In the genomic region with DNA sequence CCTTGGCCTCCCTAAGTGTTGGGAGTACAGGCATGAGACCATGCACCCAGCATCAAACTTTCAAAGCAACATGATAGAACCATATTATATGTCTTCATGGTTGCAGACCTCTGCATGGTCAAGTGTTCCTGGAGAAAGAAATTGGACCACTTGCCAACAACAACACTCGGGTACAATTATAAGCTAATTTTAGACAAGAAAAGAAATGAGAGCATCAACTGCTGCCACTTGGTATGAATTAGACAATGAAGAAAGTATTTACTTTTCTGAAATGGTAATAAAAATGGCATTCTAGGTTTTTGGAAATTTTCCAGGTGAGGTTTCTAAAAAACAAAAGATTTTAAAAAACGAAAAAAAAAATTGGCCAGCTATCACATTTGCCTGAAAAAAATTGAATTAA, we compare ENCODE assay signal across 19 cellular contexts. TPM values are rescaled to one million over a fixed set of nuclear protein-coding genes. Genes with fewer than 3 reads are reported as not detected.
"Had no signal": no experiment of that assay in that cellular context is flagged by ENCODE, and none has a peak within 500 bp of the region (broad histone marks: within the 10 kb centered on the region; RNA-seq: fewer than 3 reads in every experiment).

No MANE protein-coding gene starts in this region.

- H3K27ac ChIP-seq: gastroesophageal sphincter, sigmoid colon, stomach, thoracic aorta had no signal

- H3K36me3 ChIP-seq: gastroesophageal sphincter, sigmoid colon, stomach, thoracic aorta, transverse colon had no signal

- H3K4me3 ChIP-seq: gastroesophageal sphincter, sigmoid colon, stomach, thoracic aorta, transverse colon had no signal

- H3K4me1 ChIP-seq: gastroesophageal sphincter had no signal

- H3K9me3 ChIP-seq: gastroesophageal sphincter, sigmoid colon, stomach, thoracic aorta, transverse colon had no signal

- H3K27me3 ChIP-seq: gastroesophageal sphincter, sigmoid colon, stomach, transverse colon had no signal

- ATAC-seq: esophagus mucosa, gastroesophageal sphincter, natural killer cell had no signal

- DNase-seq: cerebellar nuclear complex; effector CD4-positive, alpha-beta T cell; endodermal cell; hippocampal formation; kidney glomerular epithelial cell; mammary epithelial cell; natural killer cell; posterior cingulate gyrus; sigmoid colon; small intestine; stimulated activated CD4-positive, alpha-beta T cell treated with anti-CD3 and anti-CD28 coated beads, Interleukin-12 subunit alpha, Interleukin-12 subunit beta, amount 100 ng/mL, for 4 hours; stimulated activated naive CD4-positive, alpha-beta T cell; stomach; substantia nigra; transverse colon had no signal

RNA-seq across cellular contexts. Expression of a gene that starts 20.3 kb away (rescaled TPM):
- total RNA-seq: myocyte, transverse colon had no signal
